Comparison of ENCODE assay signal across 23 cellular contexts in the genomic region with DNA sequence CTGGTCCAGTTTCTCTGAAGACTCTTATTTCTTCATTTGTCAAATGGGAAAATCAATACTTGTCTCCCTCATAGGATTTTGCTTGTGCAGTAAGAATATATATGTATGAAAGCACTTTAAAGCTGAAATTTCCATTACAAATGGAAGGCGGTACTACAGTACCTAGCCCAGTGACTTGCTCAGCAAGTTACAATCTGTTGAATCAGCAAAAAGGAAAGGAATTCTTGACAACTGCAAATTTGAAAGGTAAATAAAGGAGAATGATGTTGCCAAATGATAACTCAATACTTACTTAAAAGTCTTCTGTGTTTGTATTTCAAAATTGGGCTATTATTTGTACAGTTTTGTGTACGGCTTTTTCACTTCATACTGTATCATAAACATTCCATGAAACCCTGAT.
DNase-seq lines count a peak whose midpoint lies in the region; ATAC-seq, FAIRE-seq and TF ChIP-seq lines count a peak whose summit lies in the region.
"Had no signal": no experiment of that assay in that cellular context is flagged by ENCODE, and none has a peak within 500 bp of the region (broad histone marks: within the 10 kb centered on the region; RNA-seq: fewer than 3 reads in every experiment).

No MANE protein-coding gene starts in this region.

- H3K4me2 ChIP-seq in IMR-90 (ENCODE audit: low read depth, low read length): no peak overlapping the region

- DNase-seq in IMR-90 (no peak), bronchial epithelial cell (ENCODE audit: low read depth) (peak; percentile 25), fibroblast of the aortic adventitia (ENCODE audit: low read depth) (peak; percentile 7), sciatic nerve (ENCODE audit: low spot score) (no peak), NCI-H446 treated with DMSO at 0.1 percent for 48 hours (lab: John Stamatoyannopoulos, UW) (no peak), urothelium cell line (ENCODE audit: low spot score) (no peak), GM12891 (ENCODE audit: insufficient read length, low spot score) (no peak)
- DNase-seq in activated CD4-positive, alpha-beta T cell treated with anti-CD3 and anti-CD28 coated beads for 4 hours: no peak
- DNase-seq: BE2C, Calu3, DMS79 treated with DMSO at 0.1 percent for 48 hours, H7, KG1, MM.1S, NCI-H1048, NCI-H1417, NCI-H1694, NCI-H2029 treated with DMSO at 0.1 percent for 48 hours, NCI-H69, OCI-M1, SIG-M5 had no signal

- no peak overlapping the region for H2BK120ac ChIP-seq in IMR-90 (ENCODE audit: low read depth, low read length)

- TF ChIP-seq POLR2A in IMR-90 (IDR thresholded peaks at IDR 0.05; ENCODE audit: low read depth, low read length) (no peak), GM12891 (IDR thresholded peaks at IDR 0.05; ENCODE audit: low read depth, low read length) (no peak)

- H3K9ac ChIP-seq in IMR-90 (ENCODE audit: low read depth, low read length): no peak overlapping the region

- no peak overlapping the region for H2BK20ac ChIP-seq in IMR-90 (ENCODE audit: low read depth, low read length)

- H3K56ac ChIP-seq in IMR-90 (ENCODE audit: extremely low read depth, insufficient read depth, low read length): no peak overlapping the region

- ATAC-seq in IMR-90 (ENCODE audit: low read depth): no peak
- ATAC-seq in sciatic nerve: peak; percentile 33

- H2BK15ac ChIP-seq in IMR-90 (ENCODE audit: low read depth, low read length): no peak overlapping the region

- no peak overlapping the region for H3K4me3 ChIP-seq in IMR-90 (ENCODE audit: insufficient read depth, low read depth, low read length)
- H3K4me3 ChIP-seq in bronchial epithelial cell (ENCODE audit: low read depth, low read length): no peak overlapping the region
- no peak overlapping the region for H3K4me3 ChIP-seq in fibroblast of the aortic adventitia (ENCODE audit: low read depth, low read length)
- H3K4me3 ChIP-seq: SK-N-MC had no signal

- H3K4ac ChIP-seq in IMR-90 (ENCODE audit: low read depth, low read length): no peak overlapping the region

- peaks cover 5% of the 10 kb centered on the region; the same call in 1 of the 2 replicates for H3K9me1 ChIP-seq in IMR-90 (ENCODE audit: insufficient read depth, low read length)

- no peak overlapping the region for H3K18ac ChIP-seq in IMR-90 (ENCODE audit: low read depth, low read length)

- no CpG with 5 or more reads among the region's 2 CpGs for WGBS in IMR-90 (ENCODE audit: extremely low coverage in 2 of 2, insufficient read length in 1 of 2), 2 experiments

- H3K79me1 ChIP-seq in IMR-90 (ENCODE audit: low read depth in 1 of 2, low read length in 2 of 2): no peaks in the 10 kb centered on the region

- in situ Hi-C loops in IMR-90 (cut with MboI; ENCODE audit: low sequenced_read_pairs): no loop called here

- dilution Hi-C loops in IMR-90 (cut with HindIII; ENCODE audit: low sequenced_read_pairs, unreplicated experiment): no loop called here

- FAIRE-seq in bronchial epithelial cell (lab: Jason Lieb, UNC) (no peak), urothelium cell line (lab: Jason Lieb, UNC) (no peak), GM12891 (lab: Jason Lieb, UNC) (no peak)
- FAIRE-seq: RCC 7860 had no signal

- H3K23ac ChIP-seq in IMR-90 (ENCODE audit: low read depth, low read length): no peak overlapping the region

- H3K36me3 ChIP-seq in IMR-90 (ENCODE audit: control insufficient read depth, insufficient read depth, low read length): peaks cover 17% of the 10 kb centered on the region
- peaks cover 2% of the 10 kb centered on the region for H3K36me3 ChIP-seq in bronchial epithelial cell (ENCODE audit: control insufficient read depth, insufficient read depth, low read length)

- no peak overlapping the region for H2AFZ ChIP-seq in IMR-90 (replicated peaks; ENCODE audit: low read length, poor library complexity)

- intact Hi-C loops in IMR-90 (cut with micrococcal nuclease): no loop called here
- intact Hi-C loops in sciatic nerve (cut with DNase I): no loop called here

- no peak overlapping the region for H3K14ac ChIP-seq in IMR-90 (replicated peaks; ENCODE audit: low read depth, low read length)

- H3K27ac ChIP-seq in IMR-90 (ENCODE audit: insufficient read depth, low read length): no peak overlapping the region
- H3K27ac ChIP-seq: SK-N-MC had no signal

- no peak overlapping the region for H2AK5ac ChIP-seq in IMR-90 (ENCODE audit: low read depth, low read length)

- BruUV-seq in IMR-90 (replicated peaks; lab: Mats Ljungman, UMichigan): no TSS peak

- H3K4me1 ChIP-seq in IMR-90 (ENCODE audit: control insufficient read depth, insufficient read depth, low read length): no peaks in the 10 kb centered on the region
- H3K4me1 ChIP-seq: BE2C had no signal

- H3K9me3 ChIP-seq in IMR-90 (ENCODE audit: control insufficient read depth, insufficient read depth, low read length): no peaks in the 10 kb centered on the region
- H3K9me3 ChIP-seq: BE2C had no signal

- no peaks in the 10 kb centered on the region for H3K27me3 ChIP-seq in IMR-90 (ENCODE audit: control insufficient read depth, insufficient read depth, low read length)
- H3K27me3 ChIP-seq in bronchial epithelial cell (ENCODE audit: control insufficient read depth, insufficient read depth, low read length): no peaks in the 10 kb centered on the region
- H3K27me3 ChIP-seq: BE2C had no signal

- POLR2A ChIA-PET in IMR-90 (lab: Charles Lee; ENCODE audit: unreplicated experiment): no interaction called here

- H4K91ac ChIP-seq in IMR-90 (ENCODE audit: insufficient read depth, low read depth, low read length): no peak overlapping the region

- H4K8ac ChIP-seq in IMR-90 (ENCODE audit: low read depth in 2 of 2, low read length in 2 of 2): no peak overlapping the region

- no peak overlapping the region for H2BK5ac ChIP-seq in IMR-90 (ENCODE audit: low read depth, low read length, poor library complexity, severe bottlenecking)

- no peak for TF ChIP-seq RAD21 in IMR-90 (IDR thresholded peaks at IDR 0.05; ENCODE audit: low read length)

- no peak overlapping the region for H2AK9ac ChIP-seq in IMR-90 (replicated peaks; ENCODE audit: low read depth, low read length, poor library complexity)

- CTCF ChIA-PET in IMR-90 (lab: Yijun Ruan, JAX): no interaction called here

- H4K20me1 ChIP-seq in IMR-90 (ENCODE audit: insufficient read depth, low read length): no peaks in the 10 kb centered on the region

- no peak for TF ChIP-seq CTCF in IMR-90 (conservative IDR thresholded peaks at IDR 0.05; ENCODE audit: low read depth, low read length)
- no peak for TF ChIP-seq CTCF in bronchial epithelial cell (IDR thresholded peaks at IDR 0.05; ENCODE audit: insufficient read depth, low read length, severe bottlenecking)
- no peak for TF ChIP-seq CTCF in fibroblast of the aortic adventitia (IDR thresholded peaks at IDR 0.05; ENCODE audit: insufficient read depth, low read length)

- H4K5ac ChIP-seq in IMR-90 (ENCODE audit: low read depth, low read length): no peak overlapping the region

TF ChIP-seq in IMR-90, 13 proteins besides CTCF, POLR2A, EP300 and RAD21:
- no peak for TF ChIP-seq RCOR1 (IDR thresholded peaks at IDR 0.05; ENCODE audit: insufficient replicate concordance, low read length)
- TF ChIP-seq MAFK (IDR thresholded peaks at IDR 0.05; ENCODE audit: low read depth, low read length): peak; percentile 95
- TF ChIP-seq SMC3 (IDR thresholded peaks at IDR 0.05; ENCODE audit: low read depth, low read length): no peak
- TF ChIP-seq MAZ (IDR thresholded peaks at IDR 0.05; ENCODE audit: borderline replicate concordance, low read depth, low read length): no peak
- TF ChIP-seq CEBPB (IDR thresholded peaks at IDR 0.05; ENCODE audit: low read depth, low read length): no peak
- no peak for TF ChIP-seq RFX5 (IDR thresholded peaks at IDR 0.05; ENCODE audit: low read depth, low read length)
TF ChIP-seq in IMR-90: peak in this region for 1.

TF ChIP-seq in GM12891, 5 proteins besides CTCF, POLR2A, EP300 and RAD21:
- TF ChIP-seq POU2F2 (IDR thresholded peaks at IDR 0.05; ENCODE audit: low read depth, low read length): no peak
- no peak for TF ChIP-seq TAF1 (IDR thresholded peaks at IDR 0.05; ENCODE audit: low read depth, low read length)
- TF ChIP-seq PAX5 (IDR thresholded peaks at IDR 0.05; ENCODE audit: insufficient read depth, low read length, severe bottlenecking): no peak
- no peak for TF ChIP-seq SPI1 (IDR thresholded peaks at IDR 0.05; ENCODE audit: low read depth, low read length)
- TF ChIP-seq POLR2AphosphoS5 (IDR thresholded peaks at IDR 0.05; ENCODE audit: low read depth, low read length): no peak

Comparison
In these comparisons a context has a peak if more than half of its experiments do, and no peak if none do; other contexts are left out.
1. DNase-seq: peak in bronchial epithelial cell (single experiment) and fibroblast of the aortic adventitia (single experiment); none in IMR-90 (single experiment), sciatic nerve (single experiment), activated CD4-positive, alpha-beta T cell treated with anti-CD3 and anti-CD28 coated beads for 4 hours (0 of 2), NCI-H446 treated with DMSO at 0.1 percent for 48 hours (single experiment), urothelium cell line (single experiment) and GM12891 (single experiment).